ENCODE assay signal across 8 cellular contexts in the genomic region with DNA sequence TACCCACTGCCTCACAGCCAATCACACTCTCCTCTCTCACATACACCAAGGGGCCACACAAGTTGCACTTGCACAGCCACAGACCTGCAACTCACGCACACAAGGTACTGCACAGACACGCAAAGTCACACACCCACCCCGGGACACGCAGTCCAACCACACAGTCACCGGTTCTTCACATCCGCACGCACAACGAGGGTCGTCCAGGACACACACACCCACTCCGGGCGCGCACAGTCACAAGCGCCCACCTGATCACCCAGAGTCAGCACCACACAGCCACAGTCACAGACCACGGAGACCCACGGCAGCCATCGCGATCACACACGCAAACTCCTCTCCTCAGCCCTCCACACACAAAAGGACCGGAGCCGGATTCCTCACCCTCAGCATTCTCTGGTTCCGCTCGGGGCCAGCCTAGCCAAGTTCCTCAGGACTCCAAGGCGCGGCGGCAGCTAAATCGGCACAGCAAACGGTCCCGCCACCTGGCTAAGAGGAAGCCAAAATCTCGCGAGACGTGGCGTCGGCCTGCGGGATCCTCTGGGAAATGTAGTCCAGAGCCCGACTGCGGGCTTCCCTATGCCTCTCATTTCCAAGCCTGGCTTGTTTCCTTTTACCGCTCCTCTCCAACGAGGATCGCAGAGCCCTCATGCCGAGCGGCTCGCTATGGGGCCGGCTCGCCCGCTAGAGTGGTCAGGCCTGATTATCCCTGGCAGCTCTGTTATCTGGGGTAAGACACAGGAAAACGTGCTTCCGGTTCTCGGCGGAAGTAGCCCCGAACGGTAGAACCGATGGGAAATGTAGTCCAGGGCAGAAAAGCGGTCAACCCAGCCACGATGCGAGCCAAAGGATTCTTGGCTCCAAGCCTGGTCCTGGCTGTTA. TPM values are rescaled to one million over a fixed set of nuclear protein-coding genes. Genes with fewer than 3 reads are reported as not detected.
A peak's percentile ranks its signal among the peaks of the same experiment; 100 is the strongest.
DNase-seq lines count a peak whose midpoint lies in the region; ATAC-seq and TF ChIP-seq lines count a peak whose summit lies in the region.

A gene (minus strand): TSS at position 467 of the 882 bp plus-strand sequence. CDS start 10,201 bp downstream, outside the sequence.

- peak within 1 kb of the TSS; percentile 100 for H3K4me2 ChIP-seq in fibroblast of lung (ENCODE audit: extremely low read depth, insufficient read depth, low read length)

- peak within 1 kb of the TSS; percentile 85 for H3K27ac ChIP-seq in fibroblast of lung (ENCODE audit: insufficient read depth, low read length)
- H3K27ac ChIP-seq in naive thymus-derived CD4-positive, alpha-beta T cell (ENCODE audit: low read depth, low read length), result peak within 1 kb of the TSS; percentile 87

- TF ChIP-seq CTCF in fibroblast of lung (conservative IDR thresholded peaks at IDR 0.05 in 1 of 2, IDR thresholded peaks at IDR 0.05 in 1 of 2; ENCODE audit: low read depth in 1 of 2, low read length in 2 of 2), result no peak

- peak; percentile 82 for DNase-seq in DMS153 (lab: John Stamatoyannopoulos, UW)
- DNase-seq in activated T-helper 1 cell treated with anti-CD3 and anti-CD28 coated beads, Interleukin-12 subunit alpha, Interleukin-12 subunit beta, Interleukin-2, Interleukin-4 antibody, amounts not matched to agents 30 ng/mL and 10 ng/mL and 1 ng/mL, durations not matched to agents 14 hours and 24 hours and 36 hours (ENCODE audit: low spot score), result peak; percentile 88
- peak; percentile 94 to 96 for DNase-seq in fibroblast of lung (ENCODE audit: low read depth in 2 of 2)
- DNase-seq in naive thymus-derived CD4-positive, alpha-beta T cell, result peak; percentile 88 to 97 (median 94)

- peak within 1 kb of the TSS; percentile 93 for H3K27ac Mint-ChIP-seq in activated T-helper 1 cell treated with anti-CD3 and anti-CD28 coated beads, Interleukin-12 subunit alpha, Interleukin-12 subunit beta, Interleukin-2, Interleukin-4 antibody, amounts not matched to agents 30 ng/mL and 10 ng/mL and 1 ng/mL, durations not matched to agents 14 hours and 24 hours and 36 hours
- peak within 1 kb of the TSS; percentile 82 to 98 (median 92) for H3K27ac Mint-ChIP-seq in naive thymus-derived CD4-positive, alpha-beta T cell
- H3K27ac Mint-ChIP-seq in stimulated activated memory B cell treated with anti-CD40 and anti-IgM and Interleukin-4, amounts not matched to agents 10 μg/mL and 1 μg/mL and 100 μg/mL, for 72 hours, result peak within 1 kb of the TSS; percentile 95

- CTCF ChIA-PET in naive thymus-derived CD4-positive, alpha-beta T cell (lab: Charles Lee), result no interaction called here

- peak; percentile 95 for ATAC-seq in GM21576 (IDR thresholded peaks at IDR 0.05; ENCODE audit: unreplicated experiment)
- ATAC-seq in naive thymus-derived CD4-positive, alpha-beta T cell, result peak; percentile 94
- ATAC-seq in stimulated activated memory B cell treated with anti-CD40 and anti-IgM and Interleukin-4, amounts not matched to agents 10 μg/mL and 1 μg/mL and 100 μg/mL, for 72 hours, result peak; percentile 96

- TF ChIP-seq RAD21 in Ishikawa (IDR thresholded peaks at IDR 0.05; ENCODE audit: low read depth), result no peak

- no peaks in the 10 kb centered on the region for H3K27me3 ChIP-seq in fibroblast of lung (ENCODE audit: control insufficient read depth, insufficient read depth, low read length)
- no peaks in the 10 kb centered on the region for H3K27me3 ChIP-seq in naive thymus-derived CD4-positive, alpha-beta T cell (ENCODE audit: control insufficient read depth in 2 of 2, insufficient read depth in 2 of 2, low read length in 2 of 2)

- H3K9me3 ChIP-seq in fibroblast of lung (ENCODE audit: control insufficient read depth, insufficient read depth, low read depth, low read length), result no peaks in the 10 kb centered on the region
- H3K9me3 ChIP-seq in naive thymus-derived CD4-positive, alpha-beta T cell (ENCODE audit: control insufficient read depth in 2 of 3, low read length in 3 of 3), result peaks cover 0 to 8% (median 0%) of the 10 kb centered on the region in 3 experiments

- intact Hi-C loops in activated T-helper 1 cell treated with anti-CD3 and anti-CD28 coated beads, Interleukin-12 subunit alpha, Interleukin-12 subunit beta, Interleukin-2, Interleukin-4 antibody, amounts not matched to agents 30 ng/mL and 10 ng/mL and 1 ng/mL, durations not matched to agents 14 hours and 24 hours and 36 hours (cut with micrococcal nuclease), result loop anchor here (1.0 to 10.0 kb wide), 20 partner anchors 25 to 1005 kb away; a partner anchor contains a TSS
- intact Hi-C loops in naive thymus-derived CD4-positive, alpha-beta T cell (cut with micrococcal nuclease), result loop anchor here (1.0 to 10.0 kb wide), 32 partner anchors 25 to 882 kb away; a partner anchor contains a TSS

- H3K36me3 Mint-ChIP-seq in activated T-helper 1 cell treated with anti-CD3 and anti-CD28 coated beads, Interleukin-12 subunit alpha, Interleukin-12 subunit beta, Interleukin-2, Interleukin-4 antibody, amounts not matched to agents 30 ng/mL and 10 ng/mL and 1 ng/mL, durations not matched to agents 14 hours and 24 hours and 36 hours (ENCODE audit: low read depth), result peaks cover 16% of the 10 kb centered on the region
- H3K36me3 Mint-ChIP-seq in naive thymus-derived CD4-positive, alpha-beta T cell, result peaks cover 7 to 32% (median 16%) of the 10 kb centered on the region in 5 donors
- H3K36me3 Mint-ChIP-seq in stimulated activated memory B cell treated with anti-CD40 and anti-IgM and Interleukin-4, amounts not matched to agents 10 μg/mL and 1 μg/mL and 100 μg/mL, for 72 hours, result peaks cover 34% of the 10 kb centered on the region

- H3K9me3 Mint-ChIP-seq in activated T-helper 1 cell treated with anti-CD3 and anti-CD28 coated beads, Interleukin-12 subunit alpha, Interleukin-12 subunit beta, Interleukin-2, Interleukin-4 antibody, amounts not matched to agents 30 ng/mL and 10 ng/mL and 1 ng/mL, durations not matched to agents 14 hours and 24 hours and 36 hours, result peaks cover 42% of the 10 kb centered on the region
- peaks cover 6 to 82% (median 26%) of the 10 kb centered on the region in 11 donors for H3K9me3 Mint-ChIP-seq in naive thymus-derived CD4-positive, alpha-beta T cell
- H3K9me3 Mint-ChIP-seq in stimulated activated memory B cell treated with anti-CD40 and anti-IgM and Interleukin-4, amounts not matched to agents 10 μg/mL and 1 μg/mL and 100 μg/mL, for 72 hours, result peaks cover 7% of the 10 kb centered on the region

- POLR2A ChIA-PET in naive thymus-derived CD4-positive, alpha-beta T cell (lab: Charles Lee), result interaction anchor here (0.6 to 1.7 kb wide), 9 partner anchors 25 to 822 kb away, joined by 3 to 8 read pairs (median 4); a partner anchor contains a TSS

- peaks cover 6% of the 10 kb centered on the region for H3K79me2 ChIP-seq in fibroblast of lung (ENCODE audit: control insufficient read depth, insufficient read depth, low read length)

- H3K27me3 Mint-ChIP-seq in activated T-helper 1 cell treated with anti-CD3 and anti-CD28 coated beads, Interleukin-12 subunit alpha, Interleukin-12 subunit beta, Interleukin-2, Interleukin-4 antibody, amounts not matched to agents 30 ng/mL and 10 ng/mL and 1 ng/mL, durations not matched to agents 14 hours and 24 hours and 36 hours (ENCODE audit: insufficient read depth), result no peaks in the 10 kb centered on the region
- H3K27me3 Mint-ChIP-seq in naive thymus-derived CD4-positive, alpha-beta T cell, result no peaks in the 10 kb centered on the region
- H3K27me3 Mint-ChIP-seq in stimulated activated memory B cell treated with anti-CD40 and anti-IgM and Interleukin-4, amounts not matched to agents 10 μg/mL and 1 μg/mL and 100 μg/mL, for 72 hours, result no peaks in the 10 kb centered on the region

- H3K36me3 ChIP-seq in fibroblast of lung (ENCODE audit: control insufficient read depth, insufficient read depth, low read length), result no peaks in the 10 kb centered on the region
- no peaks in the 10 kb centered on the region for H3K36me3 ChIP-seq in naive thymus-derived CD4-positive, alpha-beta T cell (ENCODE audit: control insufficient read depth in 2 of 3, insufficient read depth in 3 of 3, low read length in 3 of 3)

- TF ChIP-seq EP300 in Ishikawa (IDR thresholded peaks at IDR 0.05; ENCODE audit: borderline replicate concordance), result no peak

- H3K4me1 Mint-ChIP-seq in activated T-helper 1 cell treated with anti-CD3 and anti-CD28 coated beads, Interleukin-12 subunit alpha, Interleukin-12 subunit beta, Interleukin-2, Interleukin-4 antibody, amounts not matched to agents 30 ng/mL and 10 ng/mL and 1 ng/mL, durations not matched to agents 14 hours and 24 hours and 36 hours (ENCODE audit: low read depth), result peaks cover 18% of the 10 kb centered on the region
- H3K4me1 Mint-ChIP-seq in naive thymus-derived CD4-positive, alpha-beta T cell, result peaks cover 21 to 26% (median 24%) of the 10 kb centered on the region in 7 donors
- H3K4me1 Mint-ChIP-seq in stimulated activated memory B cell treated with anti-CD40 and anti-IgM and Interleukin-4, amounts not matched to agents 10 μg/mL and 1 μg/mL and 100 μg/mL, for 72 hours, result peaks cover 26% of the 10 kb centered on the region

- H3K4me3 ChIP-seq in fibroblast of lung (replicated peaks in 1 of 4; ENCODE audit: control extremely low read depth in 1 of 4, insufficient read depth in 1 of 4, low read depth in 3 of 4, low read length in 4 of 4), result peak within 1 kb of the TSS; percentile 55 to 94 (median 88)
- H3K4me3 ChIP-seq in naive thymus-derived CD4-positive, alpha-beta T cell (ENCODE audit: low read length), result peak within 1 kb of the TSS; percentile 97

- no peaks in the 10 kb centered on the region for H4K20me1 ChIP-seq in fibroblast of lung (ENCODE audit: control insufficient read depth, extremely low read depth, insufficient read depth, low read length)

- H3K4me1 ChIP-seq in fibroblast of lung (ENCODE audit: control insufficient read depth, extremely low read depth, insufficient read depth, low read length), result no peaks in the 10 kb centered on the region
- peaks cover 12 to 15% of the 10 kb centered on the region in 2 donors for H3K4me1 ChIP-seq in naive thymus-derived CD4-positive, alpha-beta T cell (ENCODE audit: control insufficient read depth in 2 of 2, insufficient read depth in 2 of 2, low read length in 2 of 2)

- peak within 1 kb of the TSS; percentile 98 for H3K4me3 Mint-ChIP-seq in activated T-helper 1 cell treated with anti-CD3 and anti-CD28 coated beads, Interleukin-12 subunit alpha, Interleukin-12 subunit beta, Interleukin-2, Interleukin-4 antibody, amounts not matched to agents 30 ng/mL and 10 ng/mL and 1 ng/mL, durations not matched to agents 14 hours and 24 hours and 36 hours
- peak within 1 kb of the TSS; percentile 88 to 98 (median 96) for H3K4me3 Mint-ChIP-seq in naive thymus-derived CD4-positive, alpha-beta T cell
- peak within 1 kb of the TSS; percentile 86 for H3K4me3 Mint-ChIP-seq in stimulated activated memory B cell treated with anti-CD40 and anti-IgM and Interleukin-4, amounts not matched to agents 10 μg/mL and 1 μg/mL and 100 μg/mL, for 72 hours

- H2AFZ ChIP-seq in fibroblast of lung (ENCODE audit: low read length), result peak within 1 kb of the TSS; percentile 97

- peak within 1 kb of the TSS; percentile 71 for H3K9ac ChIP-seq in fibroblast of lung (ENCODE audit: insufficient read depth, low read length)

RNA-seq across cellular contexts. Expression of the gene that starts here (rescaled TPM):
- 0.53 TPM for polyA plus RNA-seq in PFSK-1 (2012; ENCODE audit: insufficient read length, low read depth)
- total RNA-seq in activated T-helper 1 cell treated with anti-CD3 and anti-CD28 coated beads, Interleukin-12 subunit alpha, Interleukin-12 subunit beta, Interleukin-2, Interleukin-4 antibody, amounts not matched to agents 30 ng/mL and 10 ng/mL and 1 ng/mL, durations not matched to agents 14 hours and 24 hours and 36 hours, result 3.2 and 3.7 TPM in 2 replicates
- 1.2 and 1.8 TPM in 2 replicates for total RNA-seq in fibroblast of lung
- polyA plus RNA-seq in fibroblast of lung, result 1.4 and 1.6 TPM in 2 replicates
- 0.54 and 0.93 TPM in 2 replicates for polyA plus RNA-seq in fibroblast of lung (2012)
- polyA minus RNA-seq in fibroblast of lung (ENCODE audit: low replicate concordance), result 0.35 and 0.70 TPM in 2 replicates
- total RNA-seq in naive thymus-derived CD4-positive, alpha-beta T cell, result 1 to 10 TPM; 1.9 to 4.8 (median 4.3) TPM
- under 1 TPM; 0.46 to 0.99 TPM for polyA plus RNA-seq in naive thymus-derived CD4-positive, alpha-beta T cell

Comparison
In these comparisons a context has a peak if more than half of its experiments do, and no peak if none do; other contexts are left out.
1. Peak in every context shown above with its lines: DNase-seq, ATAC-seq, H3K4me3 ChIP-seq and H3K27ac ChIP-seq.